Comparison of ENCODE assay signal across 2 cellular contexts in genomic region chr20:61857884-61858283, GRCh38.
A peak's percentile ranks its signal among the peaks of the same experiment; 100 is the strongest.
TF ChIP-seq lines count a peak whose summit lies in the region.

No MANE protein-coding gene starts in this region.

TF ChIP-seq in HepG2, 621 proteins besides CTCF, POLR2A, EP300 and RAD21 (continued from another document):
- TF ChIP-seq ATM (IDR thresholded peaks at IDR 0.05; ENCODE audit: borderline replicate concordance) (peak; percentile 40; the same call in 1 of the 2 replicates), FOXP1 (IDR thresholded peaks at IDR 0.05) (peak; percentile 64), FOXP1 (CRISPR knock-in tag; IDR thresholded peaks at IDR 0.05) (no peak), TRIM22 (IDR thresholded peaks at IDR 0.05) (peak; percentile 88; the same call in 1 of the 2 replicates), ZNF629 (CRISPR knock-in tag; conservative IDR thresholded peaks at IDR 0.05) (no peak), SKI (IDR thresholded peaks at IDR 0.05; ENCODE audit: partially characterized antibody) (peak; percentile 8), PLRG1 (conservative IDR thresholded peaks at IDR 0.05) (peak; percentile 51; the same call in 1 of the 2 replicates), MIER3 (CRISPR knock-in tag; IDR thresholded peaks at IDR 0.05; ENCODE audit: borderline replicate concordance) (no peak), IKZF1 (IDR thresholded peaks at IDR 0.05) (peak; percentile 34; the same call in 1 of the 2 replicates), ZNF619 (CRISPR knock-in tag; IDR thresholded peaks at IDR 0.05) (no peak), ZNF749 (CRISPR knock-in tag; IDR thresholded peaks at IDR 0.05; ENCODE audit: borderline replicate concordance) (no peak), ATF1 (CRISPR knock-in tag; IDR thresholded peaks at IDR 0.05) (no peak), ZNF382 (CRISPR knock-in tag; IDR thresholded peaks at IDR 0.05; ENCODE audit: borderline replicate concordance) (no peak), LCORL (IDR thresholded peaks at IDR 0.05) (peak; percentile 53; the same call in 1 of the 2 replicates), LCORL (CRISPR knock-in tag; IDR thresholded peaks at IDR 0.05) (no peak), ZNF282 (IDR thresholded peaks at IDR 0.05; ENCODE audit: partially characterized antibody) (peak; percentile 74), MAFK (conservative IDR thresholded peaks at IDR 0.05 in 1 of 2, IDR thresholded peaks at IDR 0.05 in 1 of 2; ENCODE audit: low read length in 2 of 2) (no peak), ARID2 (CRISPR knock-in tag; IDR thresholded peaks at IDR 0.05; ENCODE audit: borderline replicate concordance) (no peak), IRF2 (CRISPR knock-in tag; IDR thresholded peaks at IDR 0.05) (no peak), ZNF318 (CRISPR knock-in tag; IDR thresholded peaks at IDR 0.05) (no peak)

TF ChIP-seq in K562, 482 proteins besides CTCF, POLR2A, EP300 and RAD21 (continued from another document):
- no peak for TF ChIP-seq KLF6 (CRISPR knock-in tag; IDR thresholded peaks at IDR 0.05; ENCODE audit: borderline replicate concordance)
- TF ChIP-seq ZNF830 (CRISPR knock-in tag; IDR thresholded peaks at IDR 0.05): no peak
- TF ChIP-seq ZNF174 (CRISPR knock-in tag; IDR thresholded peaks at IDR 0.05): no peak
- TF ChIP-seq NFATC3 (IDR thresholded peaks at IDR 0.05): no peak
- no peak for TF ChIP-seq PHF21A (IDR thresholded peaks at IDR 0.05; ENCODE audit: borderline replicate concordance, low read depth)
